In genomic region chr22:37237371-37238268, GRCh38 we compare ENCODE assay signal across 1 cellular context.
TF ChIP-seq lines count a peak whose summit lies in the region.

No MANE protein-coding gene starts in this region.

TF ChIP-seq in endothelial cell of umbilical vein, 7 proteins besides CTCF, POLR2A, EP300 and RAD21:
- TF ChIP-seq GATA2 (IDR thresholded peaks at IDR 0.05; ENCODE audit: insufficient read depth, insufficient read length, low read depth, low read length) (no peak), POLR2AphosphoS5 (IDR thresholded peaks at IDR 0.05; ENCODE audit: insufficient read depth, low read depth, low read length) (no peak), FOS (IDR thresholded peaks at IDR 0.05; ENCODE audit: borderline replicate concordance, insufficient read depth, low read length) (no peak), MAX (IDR thresholded peaks at IDR 0.05; ENCODE audit: insufficient read depth, insufficient read length) (no peak), MYC (IDR thresholded peaks at IDR 0.05; ENCODE audit: low read depth, low read length) (no peak)
TF ChIP-seq in endothelial cell of umbilical vein: peak in this region for 0.
